Comparison of ENCODE assay signal across 1 cellular context in the genomic region with DNA sequence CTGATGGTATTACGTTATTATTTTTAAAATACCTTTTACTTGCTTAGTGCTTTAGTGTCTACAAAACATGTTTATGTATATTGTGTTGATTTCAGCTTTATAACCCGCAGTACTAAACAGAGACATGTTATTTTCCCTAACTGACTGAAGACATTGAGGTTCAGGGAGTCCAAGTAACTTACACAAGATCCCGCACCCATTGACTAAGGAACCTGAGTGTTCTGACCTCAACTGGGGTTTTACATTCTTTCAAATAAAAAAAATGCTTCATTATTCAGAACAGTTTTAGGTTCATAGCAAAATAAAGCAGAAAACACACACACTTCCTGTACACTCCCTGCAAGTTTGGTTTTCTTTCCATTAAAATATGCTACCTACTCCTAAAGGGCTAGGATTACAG.
TF ChIP-seq lines count a peak whose summit lies in the region.

No MANE protein-coding gene starts in this region.

TF ChIP-seq in K562, 482 proteins besides CTCF, POLR2A, EP300 and RAD21:
- TF ChIP-seq DDX20 (tag; IDR thresholded peaks at IDR 0.05; ENCODE audit: low read depth) (no peak), ZBTB1 (CRISPR knock-in tag; IDR thresholded peaks at IDR 0.05; ENCODE audit: borderline replicate concordance, low read depth) (no peak), ZNF408 (CRISPR knock-in tag; IDR thresholded peaks at IDR 0.05; ENCODE audit: low read depth) (no peak), CREBBP (IDR thresholded peaks at IDR 0.05; ENCODE audit: low read depth, low read length) (no peak), SP2 (IDR thresholded peaks at IDR 0.05; ENCODE audit: extremely low read depth, low read depth, low read length, poor library complexity, severe bottlenecking) (no peak), PCBP1 (IDR thresholded peaks at IDR 0.05; ENCODE audit: low read depth, low read length, poor library complexity, severe bottlenecking) (no peak), PTTG1 (tag; IDR thresholded peaks at IDR 0.05; ENCODE audit: low read depth) (no peak), NCOR1 (IDR thresholded peaks at IDR 0.05) (no peak), FOXP1 (CRISPR knock-in tag; IDR thresholded peaks at IDR 0.05) (no peak), SMAD1 (IDR thresholded peaks at IDR 0.05; ENCODE audit: low read depth, low read length, partially characterized antibody) (no peak), BHLHE40 (IDR thresholded peaks at IDR 0.05; ENCODE audit: low read length) (no peak)
- TF ChIP-seq, protein P1, sequence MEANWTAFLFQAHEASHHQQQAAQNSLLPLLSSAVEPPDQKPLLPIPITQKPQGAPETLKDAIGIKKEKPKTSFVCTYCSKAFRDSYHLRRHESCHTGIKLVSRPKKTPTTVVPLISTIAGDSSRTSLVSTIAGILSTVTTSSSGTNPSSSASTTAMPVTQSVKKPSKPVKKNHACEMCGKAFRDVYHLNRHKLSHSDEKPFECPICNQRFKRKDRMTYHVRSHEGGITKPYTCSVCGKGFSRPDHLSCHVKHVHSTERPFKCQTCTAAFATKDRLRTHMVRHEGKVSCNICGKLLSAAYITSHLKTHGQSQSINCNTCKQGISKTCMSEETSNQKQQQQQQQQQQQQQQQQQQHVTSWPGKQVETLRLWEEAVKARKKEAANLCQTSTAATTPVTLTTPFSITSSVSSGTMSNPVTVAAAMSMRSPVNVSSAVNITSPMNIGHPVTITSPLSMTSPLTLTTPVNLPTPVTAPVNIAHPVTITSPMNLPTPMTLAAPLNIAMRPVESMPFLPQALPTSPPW (CRISPR knock-in tag; IDR thresholded peaks at IDR 0.05), result no peak
- TF ChIP-seq, protein P2, sequence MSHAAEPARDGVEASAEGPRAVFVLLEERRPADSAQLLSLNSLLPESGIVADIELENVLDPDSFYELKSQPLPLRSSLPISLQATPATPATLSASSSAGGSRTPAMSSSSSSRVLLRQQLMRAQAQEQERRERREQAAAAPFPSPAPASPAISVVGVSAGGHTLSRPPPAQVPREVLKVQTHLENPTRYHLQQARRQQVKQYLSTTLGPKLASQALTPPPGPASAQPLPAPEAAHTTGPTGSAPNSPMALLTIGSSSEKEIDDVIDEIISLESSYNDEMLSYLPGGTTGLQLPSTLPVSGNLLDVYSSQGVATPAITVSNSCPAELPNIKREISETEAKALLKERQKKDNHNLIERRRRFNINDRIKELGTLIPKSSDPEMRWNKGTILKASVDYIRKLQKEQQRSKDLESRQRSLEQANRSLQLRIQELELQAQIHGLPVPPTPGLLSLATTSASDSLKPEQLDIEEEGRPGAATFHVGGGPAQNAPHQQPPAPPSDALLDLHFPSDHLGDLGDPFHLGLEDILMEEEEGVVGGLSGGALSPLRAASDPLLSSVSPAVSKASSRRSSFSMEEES (CRISPR knock-in tag; IDR thresholded peaks at IDR 0.05), result no peak
- TF ChIP-seq, protein P3, sequence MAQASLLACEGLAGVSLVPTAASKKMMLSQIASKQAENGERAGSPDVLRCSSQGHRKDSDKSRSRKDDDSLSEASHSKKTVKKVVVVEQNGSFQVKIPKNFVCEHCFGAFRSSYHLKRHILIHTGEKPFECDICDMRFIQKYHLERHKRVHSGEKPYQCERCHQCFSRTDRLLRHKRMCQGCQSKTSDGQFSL (CRISPR knock-in tag; IDR thresholded peaks at IDR 0.05), result no peak
- TF ChIP-seq, protein P3 (tag; IDR thresholded peaks at IDR 0.05), result no peak
